ENCODE assay signal across 26 cellular contexts in the genomic region with DNA sequence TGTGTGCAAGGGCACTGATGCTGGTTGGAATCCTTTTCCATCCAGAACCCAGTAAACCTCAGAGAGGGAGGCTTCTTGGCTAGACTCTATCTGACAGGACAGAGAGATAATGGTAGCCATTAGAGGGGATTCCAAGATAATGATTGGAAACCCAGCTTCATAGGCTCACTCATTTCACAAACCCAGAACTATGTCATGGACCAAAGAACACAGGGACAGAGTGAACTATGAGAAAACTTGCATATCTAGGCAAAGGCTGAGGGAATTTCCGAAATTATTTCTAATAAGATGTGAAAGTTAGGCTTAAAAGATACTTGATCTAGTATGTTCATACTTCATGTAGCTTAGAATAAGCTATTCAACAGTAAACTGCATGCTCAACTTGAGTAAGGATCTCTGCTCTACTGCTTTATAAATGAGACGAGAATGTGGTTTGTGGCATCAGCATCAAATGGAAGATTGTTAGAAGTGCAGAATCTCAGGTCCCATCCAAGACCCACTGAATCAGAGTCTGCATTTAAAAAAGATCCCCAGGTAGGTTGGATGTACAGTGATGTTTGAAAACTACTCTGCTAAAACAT.
"Had no signal": no experiment of that assay in that cellular context is flagged by ENCODE, and none has a peak within 500 bp of the region (broad histone marks: within the 10 kb centered on the region; RNA-seq: fewer than 3 reads in every experiment).

No MANE protein-coding gene starts in this region.

- FAIRE-seq: colon, TTC549 had no signal

- H3K27me3 ChIP-seq: ascending aorta had no signal

- H3K36me3 ChIP-seq: ascending aorta had no signal

- ATAC-seq: activated CD8-positive, alpha-beta T cell treated with anti-CD3 and anti-CD28 coated beads for 36 hours; activated naive CD8-positive, alpha-beta T cell treated with anti-CD3 and anti-CD28 coated beads, Interleukin-2, amount 50 U/mL, for 24 hours had no signal

- DNase-seq: activated B cell treated with CpG ODN at 0.5 μM for 24 hours; activated CD4-positive, alpha-beta memory T cell treated with anti-CD3 and anti-CD28 coated beads for 36 hours; activated CD4-positive, alpha-beta T cell treated with anti-CD3 and anti-CD28 coated beads for 4 hours; activated CD4-positive, alpha-beta T cell treated with anti-CD3 and anti-CD28 coated beads, Interleukin-2, amount 10 ng/mL, durations not matched to agents 24 days and 14 days; activated CD4-positive, alpha-beta T cell treated with anti-CD3 and anti-CD28 coated beads, Interleukin-2, amount 50 U/mL, for 1 hour; activated CD4-positive, alpha-beta T cell treated with anti-CD3 and anti-CD28 coated beads, Interleukin-2, amount 50 U/mL, for 4 hours; activated CD4-positive, CD25-positive, alpha-beta regulatory T cell treated with anti-CD3 and anti-CD28 coated beads, Interleukin-2, amount 50 U/mL, for 72 hours; activated CD8-positive, alpha-beta memory T cell treated with anti-CD3 and anti-CD28 coated beads, Interleukin-2, amount 50 U/mL, for 4 hours; activated CD8-positive, alpha-beta T cell treated with anti-CD3 and anti-CD28 coated beads for 36 hours; activated effector memory CD4-positive, alpha-beta T cell treated with Interleukin-2 at 50 U/mL for 16 hours; activated gamma-delta T cell; activated naive CD4-positive, alpha-beta T cell treated with anti-CD3 and anti-CD28 coated beads, Interleukin-2, amount 10 ng/mL, durations not matched to agents 7 days and 5 days; activated naive CD4-positive, alpha-beta T cell treated with Interleukin-2 at 50 U/mL for 16 hours; activated naive CD8-positive, alpha-beta T cell treated with anti-CD3 and anti-CD28 coated beads, Interleukin-2, amount 10 ng/mL, durations not matched to agents 7 days and 5 days; activated naive CD8-positive, alpha-beta T cell treated with anti-CD3 and anti-CD28 coated beads, Interleukin-2, amount 50 U/mL, for 24 hours; activated T-cell treated with anti-CD3 and anti-CD28 coated beads for 4 hours; activated T-cell treated with anti-CD3 and anti-CD28 coated beads, Interleukin-2, amount 50 U/mL, for 24 hours; activated T-cell treated with anti-CD3 and anti-CD28 coated beads, Interleukin-2, amount 50 U/mL, for 48 hours; amygdala; anterior cingulate cortex; central memory CD4-positive, alpha-beta T cell; T-helper 2 cell; T-helper 9 cell had no signal

- H3K4me3 ChIP-seq: ascending aorta had no signal
